ENCODE assay signal across 1 cellular context in genomic region chr7:73596191-73597065, GRCh38.
TF ChIP-seq lines count a peak whose summit lies in the region.

No MANE protein-coding gene starts in this region.

TF ChIP-seq in HCT116, 20 proteins besides CTCF, POLR2A, EP300 and RAD21 (continued from another document):
- no peak for TF ChIP-seq ZBTB33 (IDR thresholded peaks at IDR 0.05; ENCODE audit: extremely low read depth, insufficient replicate concordance, low read length)
- no peak for TF ChIP-seq CBX3 (IDR thresholded peaks at IDR 0.05; ENCODE audit: low read depth)
- no peak for TF ChIP-seq EGR1 (IDR thresholded peaks at IDR 0.05; ENCODE audit: low read depth)
